20 cellular contexts compared by ENCODE assay signal in the genomic region with DNA sequence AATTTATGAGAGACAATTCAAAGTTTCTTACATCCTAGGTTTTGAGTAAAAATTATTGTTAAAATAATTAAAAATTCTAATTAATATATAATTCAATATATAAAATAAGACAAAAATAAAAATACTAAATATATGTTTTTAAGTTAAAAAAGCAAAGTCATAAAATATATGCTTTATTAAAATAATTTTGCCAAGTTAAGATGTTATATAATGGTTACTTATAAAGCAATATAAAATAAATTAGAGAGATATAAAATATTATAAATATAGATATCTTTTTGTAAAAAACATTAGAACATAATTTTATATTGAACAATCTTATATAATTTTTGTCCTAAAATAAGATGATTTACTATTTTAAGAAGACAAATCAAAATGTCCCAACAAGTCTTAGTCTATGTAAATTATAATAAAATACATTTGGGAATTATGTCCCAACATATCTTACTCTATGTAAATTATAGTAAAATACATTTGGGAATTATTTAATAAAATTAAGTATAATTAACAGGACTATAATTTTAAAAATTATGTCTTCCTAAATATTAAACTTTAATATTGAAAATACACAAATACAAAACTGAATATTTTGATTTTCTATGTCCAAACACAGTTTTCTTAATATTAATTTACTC.
A peak's percentile ranks its signal among the peaks of the same experiment; 100 is the strongest.
DNase-seq lines count a peak whose midpoint lies in the region; ATAC-seq, FAIRE-seq and TF ChIP-seq lines count a peak whose summit lies in the region.
"Had no signal": no experiment of that assay in that cellular context is flagged by ENCODE, and none has a peak within 500 bp of the region (broad histone marks: within the 10 kb centered on the region; RNA-seq: fewer than 3 reads in every experiment).

No MANE protein-coding gene starts in this region.

- DNase-seq in frontal cortex (ENCODE audit: low spot score in 2 of 2) (no peak), small intestine (no peak), activated T-cell treated with anti-CD3 and anti-CD28 coated beads for 4 hours (no peak), heart left ventricle (no peak)
- no peak for DNase-seq in activated naive CD8-positive, alpha-beta T cell treated with anti-CD3 and anti-CD28 coated beads for 36 hours
- DNase-seq: 8988T; C1 segment of cervical spinal cord; Calu3; CD4-positive, alpha-beta memory T cell; COR-L47; DMS53; DMS79 treated with DMSO at 0.1 percent for 48 hours; GM23248; H7; HFFc6 had no signal

- TF ChIP-seq CTCF in heart left ventricle (IDR thresholded peaks at IDR 0.05), result no peak

- H3K9me3 ChIP-seq in small intestine (ENCODE audit: control insufficient read depth, low read depth) (no peaks in the 10 kb centered on the region), heart left ventricle (peaks cover 0 to 7% (median 0%) of the 10 kb centered on the region in 12 donors)

- H3K27me3 Mint-ChIP-seq in activated naive CD8-positive, alpha-beta T cell treated with anti-CD3 and anti-CD28 coated beads for 36 hours, result peaks cover 41% of the 10 kb centered on the region

- H3K4me3 Mint-ChIP-seq in activated naive CD8-positive, alpha-beta T cell treated with anti-CD3 and anti-CD28 coated beads for 36 hours, result no peak overlapping the region
- H3K4me3 Mint-ChIP-seq: CD4-positive, alpha-beta memory T cell; HFFc6 had no signal

- H3K4me3 ChIP-seq in small intestine (ENCODE audit: low read depth in 1 of 2, low read length in 2 of 2) (no peak overlapping the region), heart left ventricle (no peak overlapping the region)
- H3K4me3 ChIP-seq: GM23248 had no signal

- H3K27ac ChIP-seq in small intestine (ENCODE audit: low read depth in 1 of 2, low read length in 1 of 2), result no peak overlapping the region
- no peak overlapping the region for H3K27ac ChIP-seq in heart left ventricle
- H3K27ac ChIP-seq: GM23248 had no signal

- peak; percentile 97 for FAIRE-seq in G401.6 (lab: Jason Lieb, UNC)
- FAIRE-seq in TTC549 (lab: Jason Lieb, UNC), result peak; percentile 63
- FAIRE-seq in frontal cortex (lab: Jason Lieb, UNC), result peak; percentile 99
- peak; percentile 97 for FAIRE-seq in small intestine (lab: Jason Lieb, UNC)
- FAIRE-seq: GM12892, GM19239, H1 had no signal

- H3K4me1 Mint-ChIP-seq in activated naive CD8-positive, alpha-beta T cell treated with anti-CD3 and anti-CD28 coated beads for 36 hours, result no peaks in the 10 kb centered on the region
- H3K4me1 Mint-ChIP-seq: CD4-positive, alpha-beta memory T cell had no signal

- no peaks in the 10 kb centered on the region for H3K9me3 Mint-ChIP-seq in activated naive CD8-positive, alpha-beta T cell treated with anti-CD3 and anti-CD28 coated beads for 36 hours
- H3K9me3 Mint-ChIP-seq: HFFc6 had no signal

- no peak overlapping the region for H3K27ac Mint-ChIP-seq in activated naive CD8-positive, alpha-beta T cell treated with anti-CD3 and anti-CD28 coated beads for 36 hours
- H3K27ac Mint-ChIP-seq: CD4-positive, alpha-beta memory T cell; HFFc6 had no signal

- intact Hi-C loops in heart left ventricle (cut with DNase I), result no loop called here

- H3K36me3 ChIP-seq in small intestine (ENCODE audit: control insufficient read depth in 2 of 2, insufficient read depth in 2 of 2, low read length in 2 of 2), result no peaks in the 10 kb centered on the region
- H3K36me3 ChIP-seq in heart left ventricle, result no peaks in the 10 kb centered on the region

- H3K36me3 Mint-ChIP-seq in activated naive CD8-positive, alpha-beta T cell treated with anti-CD3 and anti-CD28 coated beads for 36 hours, result no peaks in the 10 kb centered on the region
- H3K36me3 Mint-ChIP-seq: CD4-positive, alpha-beta memory T cell had no signal

- ATAC-seq in heart left ventricle, result no peak

- no peaks in the 10 kb centered on the region for H3K4me1 ChIP-seq in small intestine (ENCODE audit: control insufficient read depth in 2 of 2, insufficient read depth in 1 of 2, low read depth in 1 of 2, low read length in 1 of 2)
- no peaks in the 10 kb centered on the region for H3K4me1 ChIP-seq in heart left ventricle

- H3K27me3 ChIP-seq in small intestine (ENCODE audit: control insufficient read depth in 2 of 2, insufficient read depth in 2 of 2, low read length in 2 of 2) (no peaks in the 10 kb centered on the region), heart left ventricle (peaks cover 0 to 12% (median 0%) of the 10 kb centered on the region in 9 donors)

- no peak for TF ChIP-seq POLR2A in heart left ventricle (IDR thresholded peaks at IDR 0.05)
